Comparison of ENCODE assay signal across 16 cellular contexts in genomic region chr5:143646961-143647360, GRCh38.
DNase-seq lines count a peak whose midpoint lies in the region; ATAC-seq and TF ChIP-seq lines count a peak whose summit lies in the region.
"Had no signal": no experiment of that assay in that cellular context is flagged by ENCODE, and none has a peak within 500 bp of the region (broad histone marks: within the 10 kb centered on the region; RNA-seq: fewer than 3 reads in every experiment).

No MANE protein-coding gene starts in this region.

- H3K4me1 Mint-ChIP-seq in nephron progenitor cell = peaks cover 50% of the 10 kb centered on the region

- peak overlapping the region; percentile 68 for H3K27ac Mint-ChIP-seq in nephron progenitor cell
- H3K27ac Mint-ChIP-seq: IgD-negative memory B cell had no signal

- no peak for TF ChIP-seq CTCF in nephron progenitor cell (IDR thresholded peaks at IDR 0.05)

- H3K36me3 Mint-ChIP-seq in nephron progenitor cell (ENCODE audit: low read depth) = no peaks in the 10 kb centered on the region
- H3K36me3 Mint-ChIP-seq: CD4-positive, CD25-positive, alpha-beta regulatory T cell; IgD-negative memory B cell had no signal

- H3K27me3 Mint-ChIP-seq in nephron progenitor cell (ENCODE audit: low read depth, poor library complexity) = peaks cover 7% of the 10 kb centered on the region
- H3K27me3 Mint-ChIP-seq: CD4-positive, CD25-positive, alpha-beta regulatory T cell had no signal

- ATAC-seq in HG03095 (IDR thresholded peaks at IDR 0.05; ENCODE audit: unreplicated experiment) = no peak
- ATAC-seq in GM19455 (IDR thresholded peaks at IDR 0.05; ENCODE audit: unreplicated experiment) = no peak
- ATAC-seq: PC-3 had no signal

- no peaks in the 10 kb centered on the region for H3K9me3 Mint-ChIP-seq in nephron progenitor cell
- H3K9me3 Mint-ChIP-seq: IgD-negative memory B cell had no signal

- no peak overlapping the region for H3K4me3 Mint-ChIP-seq in nephron progenitor cell
- H3K4me3 Mint-ChIP-seq: CD4-positive, CD25-positive, alpha-beta regulatory T cell; IgD-negative memory B cell had no signal

- DNase-seq in DMS53 (lab: John Stamatoyannopoulos, UW) = peak; percentile 91
- DNase-seq in NCI-H146 (lab: John Stamatoyannopoulos, UW) = peak; percentile 62
- DNase-seq in RPMI7951 (ENCODE audit: low read depth) = peak; percentile 10
- DNase-seq in nephron progenitor cell = no peak
- DNase-seq in stimulated activated CD8-positive, alpha-beta memory T cell treated with anti-CD3 and anti-CD28 coated beads, Interleukin-4, amount 100 ng/mL, for 48 hours = no peak
- DNase-seq: ACHN; CD4-positive, CD25-positive, alpha-beta regulatory T cell; NCI-H1694; NCI-H2171; NCI-H526; PC-3; SK-N-SH; T-helper 1 cell had no signal

Comparison
In these comparisons a context has a peak if more than half of its experiments do, and no peak if none do; other contexts are left out.
1. DNase-seq: peak in DMS53 (single experiment), NCI-H146 (single experiment) and RPMI7951 (single experiment); none in nephron progenitor cell (single experiment) and stimulated activated CD8-positive, alpha-beta memory T cell treated with anti-CD3 and anti-CD28 coated beads, Interleukin-4, amount 100 ng/mL, for 48 hours (single experiment).